In the genomic region with DNA sequence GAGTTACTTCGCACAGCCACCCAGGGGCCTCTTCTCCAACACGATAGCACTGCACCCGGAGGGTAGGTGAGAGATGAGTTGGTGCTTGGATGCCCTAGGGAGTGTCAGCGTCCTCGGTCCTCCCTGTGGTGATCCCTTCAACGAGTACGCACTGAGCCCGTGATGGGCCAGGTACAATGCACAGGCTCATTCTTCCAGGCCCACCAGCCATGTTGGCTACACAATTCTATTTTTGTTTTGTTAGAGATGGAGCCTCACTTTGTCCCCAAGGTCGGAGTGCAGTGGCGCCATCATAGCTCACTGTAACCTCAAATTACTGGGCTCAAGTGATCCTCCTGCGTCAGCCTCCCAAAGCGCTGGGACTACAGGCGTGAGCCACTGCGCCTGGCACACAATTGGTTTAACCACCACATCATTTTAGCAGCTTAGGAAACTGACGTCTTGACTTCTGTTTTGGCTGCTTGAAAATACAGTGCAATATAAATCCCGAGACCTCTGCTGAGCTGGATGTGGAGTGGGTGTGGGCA, we compare ENCODE assay signal across 8 cellular contexts. TPM values are rescaled to one million over a fixed set of nuclear protein-coding genes. Genes with fewer than 3 reads are reported as not detected.
DNase-seq lines count a peak whose midpoint lies in the region; ATAC-seq and TF ChIP-seq lines count a peak whose summit lies in the region.

No MANE protein-coding gene starts in this region.

- H3K4me3 ChIP-seq in astrocyte of the spinal cord (ENCODE audit: low read depth, low read length): peak overlapping the region; percentile 56
- H3K4me3 ChIP-seq in right lobe of liver: peak overlapping the region; percentile 51 to 91 (median 73)
- H3K4me3 ChIP-seq in upper lobe of right lung: peak overlapping the region; percentile 68

- peaks cover 19% of the 10 kb centered on the region for H3K4me1 Mint-ChIP-seq in activated CD4-positive, alpha-beta T cell treated with anti-CD3 and anti-CD28 coated beads, Interleukin-2, amount 10 ng/mL, durations not matched to agents 24 days and 14 days

- TF ChIP-seq CTCF in astrocyte of the spinal cord (IDR thresholded peaks at IDR 0.05; ENCODE audit: low read depth, low read length) (no peak), right lobe of liver (IDR thresholded peaks at IDR 0.05) (no peak), upper lobe of right lung (IDR thresholded peaks at IDR 0.05) (no peak)

- no peaks in the 10 kb centered on the region for H3K9me3 ChIP-seq in right lobe of liver
- no peaks in the 10 kb centered on the region for H3K9me3 ChIP-seq in upper lobe of right lung

- no peak for DNase-seq in activated CD4-positive, alpha-beta T cell treated with anti-CD3 and anti-CD28 coated beads, Interleukin-2, amount 10 ng/mL, durations not matched to agents 24 days and 14 days
- no peak for DNase-seq in activated CD4-positive, alpha-beta T cell treated with anti-CD3 and anti-CD28 coated beads for 1 hour
- DNase-seq in Kasumi-1 (lab: John Stamatoyannopoulos, UW) (peak; percentile 36 to 44), astrocyte of the spinal cord (ENCODE audit: low read depth, low spot score) (no peak), right lobe of liver (no peak), upper lobe of right lung (no peak), germinal center (ENCODE audit: low spot score) (no peak)

- ATAC-seq in right lobe of liver: no peak
- no peak for ATAC-seq in upper lobe of right lung
- no peak for ATAC-seq in GM19023 (IDR thresholded peaks at IDR 0.05; ENCODE audit: unreplicated experiment)

- H3K27ac Mint-ChIP-seq in activated CD4-positive, alpha-beta T cell treated with anti-CD3 and anti-CD28 coated beads, Interleukin-2, amount 10 ng/mL, durations not matched to agents 24 days and 14 days: peak overlapping the region; percentile 73

- 71% methylated on average over 8 of the region's 16 CpGs for WGBS in right lobe of liver (ENCODE audit: insufficient coverage, low coverage, low lambda C conversion rate, missing lambda C conversion rate)

- H3K27ac ChIP-seq in right lobe of liver (peak overlapping the region; percentile 55 to 92 (median 59)), upper lobe of right lung (peak overlapping the region; percentile 82)

- TF ChIP-seq POLR2A in right lobe of liver (IDR thresholded peaks at IDR 0.05): no peak

- no peaks in the 10 kb centered on the region for H3K36me3 Mint-ChIP-seq in activated CD4-positive, alpha-beta T cell treated with anti-CD3 and anti-CD28 coated beads, Interleukin-2, amount 10 ng/mL, durations not matched to agents 24 days and 14 days (ENCODE audit: low read depth)

- intact Hi-C loops in activated CD4-positive, alpha-beta T cell treated with anti-CD3 and anti-CD28 coated beads, Interleukin-2, amount 10 ng/mL, durations not matched to agents 24 days and 14 days (cut with micrococcal nuclease): no loop called here
- intact Hi-C loops in right lobe of liver (cut with DNase I) (no loop called here), upper lobe of right lung (cut with DNase I) (no loop called here)

- H3K9me3 Mint-ChIP-seq in activated CD4-positive, alpha-beta T cell treated with anti-CD3 and anti-CD28 coated beads, Interleukin-2, amount 10 ng/mL, durations not matched to agents 24 days and 14 days: no peaks in the 10 kb centered on the region

- peak overlapping the region; percentile 75 for H3K4me3 Mint-ChIP-seq in activated CD4-positive, alpha-beta T cell treated with anti-CD3 and anti-CD28 coated beads, Interleukin-2, amount 10 ng/mL, durations not matched to agents 24 days and 14 days

- in situ Hi-C loops in astrocyte of the spinal cord (cut with HindIII; ENCODE audit: low sequenced_read_pairs): no loop called here

- no peaks in the 10 kb centered on the region for H3K27me3 Mint-ChIP-seq in activated CD4-positive, alpha-beta T cell treated with anti-CD3 and anti-CD28 coated beads, Interleukin-2, amount 10 ng/mL, durations not matched to agents 24 days and 14 days

- H3K27me3 ChIP-seq in right lobe of liver (no peaks in the 10 kb centered on the region), upper lobe of right lung (no peaks in the 10 kb centered on the region)

- no peaks in the 10 kb centered on the region for H3K36me3 ChIP-seq in right lobe of liver
- no peaks in the 10 kb centered on the region for H3K36me3 ChIP-seq in upper lobe of right lung

- peaks cover 0 to 32% (median 7%) of the 10 kb centered on the region in 4 donors for H3K4me1 ChIP-seq in right lobe of liver
- peaks cover 14% of the 10 kb centered on the region for H3K4me1 ChIP-seq in upper lobe of right lung

RNA-seq across cellular contexts. Expression of gene SCMH1, which starts 0.6 kb away (rescaled TPM):
- 20.8 and 23.3 TPM in 2 replicates for total RNA-seq in activated CD4-positive, alpha-beta T cell treated with anti-CD3 and anti-CD28 coated beads, Interleukin-2, amount 10 ng/mL, durations not matched to agents 24 days and 14 days
- total RNA-seq in right lobe of liver: 10 to 100 TPM in 4 of 6 experiments, 1 to 10 TPM in 2; 6.6 to 16.9 (median 13.1) TPM
- total RNA-seq in upper lobe of right lung: 37.2 TPM

Comparison
In these comparisons a context has a peak if more than half of its experiments do, and no peak if none do; other contexts are left out.
1. DNase-seq: peak in Kasumi-1 (2 of 2); none in activated CD4-positive, alpha-beta T cell treated with anti-CD3 and anti-CD28 coated beads, Interleukin-2, amount 10 ng/mL, durations not matched to agents 24 days and 14 days (single experiment), activated CD4-positive, alpha-beta T cell treated with anti-CD3 and anti-CD28 coated beads for 1 hour (single experiment), astrocyte of the spinal cord (single experiment), right lobe of liver (0 of 3), upper lobe of right lung (single experiment) and germinal center (single experiment).
2. Peak in every context shown above with its lines, with median percentiles within 50 percentile points of each other: H3K4me3 ChIP-seq.